22 cellular contexts compared by ENCODE assay signal in the genomic region with DNA sequence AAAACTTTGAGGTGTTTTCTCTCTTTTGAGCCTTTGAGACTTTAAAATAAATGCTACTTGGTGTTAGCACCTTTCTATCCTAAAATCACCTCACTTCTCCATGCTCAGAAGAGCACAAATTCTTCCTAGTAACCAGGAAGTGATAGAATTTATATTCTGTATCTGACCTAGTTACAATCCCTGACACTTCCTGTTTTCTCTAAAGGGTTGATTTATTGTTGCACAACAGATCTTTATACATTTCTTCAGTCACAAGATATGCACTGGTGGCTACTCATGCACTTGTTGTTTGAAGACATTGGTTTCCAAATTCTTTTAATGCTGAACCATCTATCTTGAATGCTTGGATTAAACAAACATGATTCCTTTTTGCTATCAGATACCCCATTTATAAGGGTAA. TPM values are rescaled to one million over a fixed set of nuclear protein-coding genes. Genes with fewer than 3 reads are reported as not detected.
"Had no signal": no experiment of that assay in that cellular context is flagged by ENCODE, and none has a peak within 500 bp of the region (broad histone marks: within the 10 kb centered on the region; RNA-seq: fewer than 3 reads in every experiment).

No MANE protein-coding gene starts in this region.

- H3K27ac Mint-ChIP-seq: activated CD8-positive, alpha-beta memory T cell treated with anti-CD3 and anti-CD28 coated beads, Interleukin-2, amount 10 ng/mL, durations not matched to agents 7 days and 5 days; activated naive CD4-positive, alpha-beta T cell treated with anti-CD3 and anti-CD28 coated beads for 36 hours; activated T-helper 2 cell treated with anti-CD3 and anti-CD28 coated beads, Interferon-gamma antibody, Interleukin-2, Interleukin-4, amounts not matched to agents 10 μg/mL and 5 μg/mL and 100 μg/mL, durations not matched to agents 14 hours and 24 hours and 36 hours; endodermal cell; natural killer cell treated with Interleukin-12 subunit alpha and Interleukin-12 subunit beta and Interleukin-15 and Interleukin-18, amount 100 ng/mL, for 72 hours; stimulated activated naive CD8-positive, alpha-beta T cell treated with anti-CD3 and anti-CD28 coated beads, Interleukin-15, Interleukin-2, amounts not matched to agents 100 ng/mL and 50 ng/mL, for 24 hours; T-helper 2 cell treated with Interferon-gamma antibody and Interleukin-4, amounts not matched to agents 5 μg/mL and 100 μg/mL, for 36 hours; type B pancreatic cell had no signal

- H3K36me3 ChIP-seq: ascending aorta, right lobe of liver, spleen, suprapubic skin had no signal

- H3K9me3 Mint-ChIP-seq: type B pancreatic cell had no signal

- H3K27me3 Mint-ChIP-seq: activated CD8-positive, alpha-beta memory T cell treated with anti-CD3 and anti-CD28 coated beads, Interleukin-2, amount 10 ng/mL, durations not matched to agents 7 days and 5 days; natural killer cell treated with Interleukin-12 subunit alpha and Interleukin-12 subunit beta and Interleukin-15 and Interleukin-18, amount 100 ng/mL, for 72 hours; stimulated activated naive CD8-positive, alpha-beta T cell treated with anti-CD3 and anti-CD28 coated beads, Interleukin-15, Interleukin-2, amounts not matched to agents 100 ng/mL and 50 ng/mL, for 24 hours; type B pancreatic cell had no signal

- H3K27ac ChIP-seq: ascending aorta, dorsolateral prefrontal cortex, psoas muscle, right lobe of liver, spleen, suprapubic skin had no signal

- DNase-seq: activated CD4-positive, alpha-beta T cell treated with anti-CD3 and anti-CD28 coated beads for 1 hour; activated CD4-positive, alpha-beta T cell treated with anti-CD3 and anti-CD28 coated beads, Interleukin-2, amount 50 U/mL, for 4 hours; activated CD8-positive, alpha-beta memory T cell treated with anti-CD3 and anti-CD28 coated beads, Interleukin-2, amount 10 ng/mL, durations not matched to agents 7 days and 5 days; activated naive CD4-positive, alpha-beta T cell treated with anti-CD3 and anti-CD28 coated beads for 36 hours; activated T-cell treated with anti-CD3 and anti-CD28 coated beads, Interleukin-2, amount 50 U/mL, for 1 hour; dorsolateral prefrontal cortex; endodermal cell; erythroblast; hippocampal formation; kidney; mesendoderm; psoas muscle; right lobe of liver; spleen had no signal

- H3K4me3 ChIP-seq: ascending aorta, dorsolateral prefrontal cortex, psoas muscle, right lobe of liver, spleen, suprapubic skin had no signal

- H3K4me1 ChIP-seq: ascending aorta, psoas muscle, right lobe of liver, spleen, suprapubic skin had no signal

- H3K36me3 Mint-ChIP-seq: activated CD8-positive, alpha-beta memory T cell treated with anti-CD3 and anti-CD28 coated beads, Interleukin-2, amount 10 ng/mL, durations not matched to agents 7 days and 5 days; natural killer cell treated with Interleukin-12 subunit alpha and Interleukin-12 subunit beta and Interleukin-15 and Interleukin-18, amount 100 ng/mL, for 72 hours; type B pancreatic cell had no signal

- H3K9me3 ChIP-seq: psoas muscle, right lobe of liver had no signal

- H3K4me1 Mint-ChIP-seq: activated CD8-positive, alpha-beta memory T cell treated with anti-CD3 and anti-CD28 coated beads, Interleukin-2, amount 10 ng/mL, durations not matched to agents 7 days and 5 days; endodermal cell had no signal

- FAIRE-seq: kidney had no signal

- H3K4me3 Mint-ChIP-seq: activated CD8-positive, alpha-beta memory T cell treated with anti-CD3 and anti-CD28 coated beads, Interleukin-2, amount 10 ng/mL, durations not matched to agents 7 days and 5 days; activated naive CD4-positive, alpha-beta T cell treated with anti-CD3 and anti-CD28 coated beads for 36 hours; endodermal cell; natural killer cell treated with Interleukin-12 subunit alpha and Interleukin-12 subunit beta and Interleukin-15 and Interleukin-18, amount 100 ng/mL, for 72 hours; stimulated activated naive CD8-positive, alpha-beta T cell treated with anti-CD3 and anti-CD28 coated beads, Interleukin-15, Interleukin-2, amounts not matched to agents 100 ng/mL and 50 ng/mL, for 24 hours; T-helper 2 cell treated with Interferon-gamma antibody and Interleukin-4, amounts not matched to agents 5 μg/mL and 100 μg/mL, for 36 hours; type B pancreatic cell had no signal

- H3K27me3 ChIP-seq: ascending aorta, right lobe of liver, spleen, suprapubic skin had no signal

- ATAC-seq: activated CD8-positive, alpha-beta memory T cell treated with anti-CD3 and anti-CD28 coated beads, Interleukin-2, amount 10 ng/mL, durations not matched to agents 7 days and 5 days; natural killer cell treated with Interleukin-12 subunit alpha and Interleukin-12 subunit beta and Interleukin-15 and Interleukin-18, amount 100 ng/mL, for 72 hours; psoas muscle had no signal

RNA-seq across cellular contexts. Expression of a gene that starts 47.2 kb away (rescaled TPM):
- total RNA-seq: activated CD8-positive, alpha-beta memory T cell treated with anti-CD3 and anti-CD28 coated beads, Interleukin-2, amount 10 ng/mL, durations not matched to agents 7 days and 5 days; activated naive CD4-positive, alpha-beta T cell treated with anti-CD3 and anti-CD28 coated beads for 36 hours; activated T-helper 2 cell treated with anti-CD3 and anti-CD28 coated beads, Interferon-gamma antibody, Interleukin-2, Interleukin-4, amounts not matched to agents 10 μg/mL and 5 μg/mL and 100 μg/mL, durations not matched to agents 14 hours and 24 hours and 36 hours; glomerular endothelial cell; natural killer cell treated with Interleukin-12 subunit alpha and Interleukin-12 subunit beta and Interleukin-15 and Interleukin-18, amount 100 ng/mL, for 72 hours had no signal
